In genomic region chr18:57030417-57030816, GRCh38 we compare ENCODE assay signal across 22 cellular contexts.
A peak's percentile ranks its signal among the peaks of the same experiment; 100 is the strongest.
DNase-seq lines count a peak whose midpoint lies in the region; ATAC-seq and TF ChIP-seq lines count a peak whose summit lies in the region.
"Had no signal": no experiment of that assay in that cellular context is flagged by ENCODE, and none has a peak within 500 bp of the region (broad histone marks: within the 10 kb centered on the region; RNA-seq: fewer than 3 reads in every experiment).

No MANE protein-coding gene starts in this region.

- POLR2A ChIA-PET in WTC11 (lab: Charles Lee), result no interaction called here

- H3K4me1 Mint-ChIP-seq in WTC11, result peaks cover 27% of the 10 kb centered on the region
- peaks cover 46% of the 10 kb centered on the region for H3K4me1 Mint-ChIP-seq in progenitor cell of endocrine pancreas (ENCODE audit: low read depth)
- H3K4me1 Mint-ChIP-seq: CD14-positive monocyte; CD4-positive, alpha-beta memory T cell; CD8-positive, alpha-beta memory T cell had no signal

- no peaks in the 10 kb centered on the region for H3K36me3 ChIP-seq in liver (ENCODE audit: control insufficient read depth in 4 of 4, insufficient read depth in 3 of 4, low read depth in 1 of 4, low read length in 3 of 4)
- peaks cover 5% of the 10 kb centered on the region for H3K36me3 ChIP-seq in osteoblast (ENCODE audit: insufficient read depth, low read length)
- H3K36me3 ChIP-seq: BE2C had no signal

- H3K9me3 Mint-ChIP-seq in WTC11 (no peaks in the 10 kb centered on the region), progenitor cell of endocrine pancreas (ENCODE audit: low read depth) (no peaks in the 10 kb centered on the region)
- H3K9me3 Mint-ChIP-seq: CD4-positive, CD25-positive, alpha-beta regulatory T cell had no signal

- H3K36me3 Mint-ChIP-seq in WTC11 (no peaks in the 10 kb centered on the region), progenitor cell of endocrine pancreas (ENCODE audit: insufficient read depth) (peaks cover 2% of the 10 kb centered on the region)

- no peak for DNase-seq in WTC11 (ENCODE audit: low spot score)
- no peak for DNase-seq in left lobe of liver (ENCODE audit: low spot score)
- DNase-seq in progenitor cell of endocrine pancreas (ENCODE audit: low spot score, unreplicated experiment), result no peak
- no peak for DNase-seq in NOMO-1 treated with DMSO at 0.1 percent for 48 hours (lab: John Stamatoyannopoulos, UW; ENCODE audit: unreplicated experiment)
- no peak for DNase-seq in T-helper 1 cell
- no peak for DNase-seq in osteoblast (ENCODE audit: insufficient read length, low spot score, missing footprints)
- DNase-seq: 8988T; C1 segment of cervical spinal cord; CD4-positive, alpha-beta memory T cell; CD4-positive, CD25-positive, alpha-beta regulatory T cell; CD8-positive, alpha-beta memory T cell; DMS 273 treated with DMSO at 0.1 percent for 48 hours; DMS79; DND-41; EL; GDM1 had no signal

- TF ChIP-seq CTCF in WTC11 (IDR thresholded peaks at IDR 0.05), result no peak
- no peak for TF ChIP-seq CTCF in liver (IDR thresholded peaks at IDR 0.05; ENCODE audit: low read depth, low read length, missing input control)
- TF ChIP-seq CTCF in progenitor cell of endocrine pancreas (IDR thresholded peaks at IDR 0.05; ENCODE audit: unreplicated experiment), result no peak
- TF ChIP-seq CTCF in osteoblast (IDR thresholded peaks at IDR 0.05; ENCODE audit: extremely low read depth, low read depth, low read length), result no peak

- peak; percentile 10 to 33 for TF ChIP-seq RAD21 in liver (IDR thresholded peaks at IDR 0.05)

- H3K4me3 ChIP-seq in liver (ENCODE audit: low read depth in 1 of 3, low read length in 3 of 3), result no peak overlapping the region
- no peak overlapping the region for H3K4me3 ChIP-seq in osteoblast (ENCODE audit: insufficient read depth, low read length)
- H3K4me3 ChIP-seq: BLaER1, GM12878 had no signal

- ATAC-seq in WTC11 (no peak), left lobe of liver (peak; percentile 77), GM21390 (IDR thresholded peaks at IDR 0.05; ENCODE audit: unreplicated experiment) (no peak)
- ATAC-seq: GM12878 had no signal

- H3K9ac ChIP-seq in liver (ENCODE audit: low read depth in 1 of 2, low read length in 2 of 2), result no peak overlapping the region
- H3K9ac ChIP-seq: BLaER1 had no signal

- H3K4me2 ChIP-seq in osteoblast (ENCODE audit: insufficient read depth, low read length), result no peak overlapping the region
- H3K4me2 ChIP-seq: BLaER1 had no signal

- no peak overlapping the region for H2AFZ ChIP-seq in osteoblast (ENCODE audit: low read length)

- no peaks in the 10 kb centered on the region for H4K20me1 ChIP-seq in osteoblast (ENCODE audit: insufficient read depth, low read length)
- H4K20me1 ChIP-seq: BLaER1 had no signal

- 50% methylated on average over 5 of the region's 5 CpGs for WGBS in liver

- no peaks in the 10 kb centered on the region for H3K79me2 ChIP-seq in osteoblast (ENCODE audit: insufficient read depth, low read length)

- H3K27me3 Mint-ChIP-seq in WTC11 (ENCODE audit: low read depth), result no peaks in the 10 kb centered on the region
- H3K27me3 Mint-ChIP-seq in progenitor cell of endocrine pancreas, result peaks cover 5% of the 10 kb centered on the region
- H3K27me3 Mint-ChIP-seq: CD4-positive, alpha-beta memory T cell; CD4-positive, CD25-positive, alpha-beta regulatory T cell; CD8-positive, alpha-beta memory T cell had no signal

- H3K9me3 ChIP-seq in liver (ENCODE audit: control insufficient read depth in 4 of 4, low read length in 3 of 4) (no peaks in the 10 kb centered on the region), osteoblast (ENCODE audit: low read depth, low read length) (no peaks in the 10 kb centered on the region)
- H3K9me3 ChIP-seq: BE2C, BLaER1 had no signal

- H3K27me3 ChIP-seq in liver (ENCODE audit: control insufficient read depth in 4 of 4, insufficient read depth in 4 of 4, low read length in 3 of 4) (no peaks in the 10 kb centered on the region), osteoblast (ENCODE audit: insufficient read depth, low read length) (no peaks in the 10 kb centered on the region)
- H3K27me3 ChIP-seq: BE2C, BLaER1 had no signal

- CTCF ChIA-PET in WTC11 (lab: Charles Lee), result interaction anchor here (1.0 to 1.2 kb wide), 7 partner anchors 11 to 241 kb away, joined by 3 to 6 read pairs (median 3); no protein-coding TSS in a partner anchor

- H3K27ac Mint-ChIP-seq in WTC11 (peak overlapping the region; percentile 86; the same call in 1 of the 2 replicates), progenitor cell of endocrine pancreas (peak overlapping the region; percentile 45)
- H3K27ac Mint-ChIP-seq: CD14-positive monocyte had no signal

- H3K4me3 Mint-ChIP-seq in WTC11 (no peak overlapping the region), progenitor cell of endocrine pancreas (ENCODE audit: low read depth) (no peak overlapping the region)
- H3K4me3 Mint-ChIP-seq: CD14-positive monocyte; CD4-positive, alpha-beta memory T cell; CD4-positive, CD25-positive, alpha-beta regulatory T cell; CD8-positive, alpha-beta memory T cell had no signal

- peaks cover 3 to 17% (median 8%) of the 10 kb centered on the region in 4 donors for H3K4me1 ChIP-seq in liver (ENCODE audit: control insufficient read depth in 4 of 4, insufficient read depth in 4 of 4, low read length in 3 of 4)
- H3K4me1 ChIP-seq in osteoblast (ENCODE audit: insufficient read depth, low read length), result peaks cover 5% of the 10 kb centered on the region
- H3K4me1 ChIP-seq: BE2C, BLaER1 had no signal

- no peak overlapping the region for H3K27ac ChIP-seq in liver (ENCODE audit: low read depth in 1 of 2, low read length in 2 of 2)
- H3K27ac ChIP-seq in osteoblast (ENCODE audit: low read depth, low read length), result no peak overlapping the region
- H3K27ac ChIP-seq: BLaER1 had no signal

TF ChIP-seq in WTC11, 78 proteins besides CTCF, POLR2A, EP300 and RAD21:
- TF ChIP-seq, protein P1, sequence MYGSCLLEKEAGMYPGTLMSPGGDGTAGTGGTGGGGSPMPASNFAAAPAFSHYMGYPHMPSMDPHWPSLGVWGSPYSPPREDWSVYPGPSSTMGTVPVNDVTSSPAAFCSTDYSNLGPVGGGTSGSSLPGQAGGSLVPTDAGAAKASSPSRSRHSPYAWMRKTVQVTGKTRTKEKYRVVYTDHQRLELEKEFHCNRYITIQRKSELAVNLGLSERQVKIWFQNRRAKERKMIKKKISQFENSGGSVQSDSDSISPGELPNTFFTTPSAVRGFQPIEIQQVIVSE (CRISPR knock-in tag; IDR thresholded peaks at IDR 0.05; ENCODE audit: borderline replicate concordance), result no peak
- TF ChIP-seq SMAD3 (CRISPR knock-in tag; IDR thresholded peaks at IDR 0.05; ENCODE audit: borderline replicate concordance), result no peak
- TF ChIP-seq ETV6 (CRISPR knock-in tag; IDR thresholded peaks at IDR 0.05), result no peak
- no peak for TF ChIP-seq TCF7 (CRISPR knock-in tag; IDR thresholded peaks at IDR 0.05; ENCODE audit: low read depth)
- no peak for TF ChIP-seq ZNF416 (CRISPR knock-in tag; IDR thresholded peaks at IDR 0.05)
TF ChIP-seq in WTC11: peak in this region for 0.

TF ChIP-seq in liver, 16 proteins besides CTCF, POLR2A, EP300 and RAD21:
- TF ChIP-seq NR2F2 (IDR thresholded peaks at IDR 0.05) (peak; percentile 54), GABPA (IDR thresholded peaks at IDR 0.05 in 1 of 2, conservative IDR thresholded peaks at IDR 0.05 in 1 of 2) (no peak), YY1 (IDR thresholded peaks at IDR 0.05) (no peak), SP1 (IDR thresholded peaks at IDR 0.05) (no peak), HNF4A (conservative IDR thresholded peaks at IDR 0.05) (peak in 1 of 2 donors; percentile 32), JUND (IDR thresholded peaks at IDR 0.05) (no peak), RXRA (IDR thresholded peaks at IDR 0.05) (peak; percentile 64 to 78), EGR1 (IDR thresholded peaks at IDR 0.05; ENCODE audit: low read depth in 2 of 2) (no peak)
- TF ChIP-seq, protein P2, sequence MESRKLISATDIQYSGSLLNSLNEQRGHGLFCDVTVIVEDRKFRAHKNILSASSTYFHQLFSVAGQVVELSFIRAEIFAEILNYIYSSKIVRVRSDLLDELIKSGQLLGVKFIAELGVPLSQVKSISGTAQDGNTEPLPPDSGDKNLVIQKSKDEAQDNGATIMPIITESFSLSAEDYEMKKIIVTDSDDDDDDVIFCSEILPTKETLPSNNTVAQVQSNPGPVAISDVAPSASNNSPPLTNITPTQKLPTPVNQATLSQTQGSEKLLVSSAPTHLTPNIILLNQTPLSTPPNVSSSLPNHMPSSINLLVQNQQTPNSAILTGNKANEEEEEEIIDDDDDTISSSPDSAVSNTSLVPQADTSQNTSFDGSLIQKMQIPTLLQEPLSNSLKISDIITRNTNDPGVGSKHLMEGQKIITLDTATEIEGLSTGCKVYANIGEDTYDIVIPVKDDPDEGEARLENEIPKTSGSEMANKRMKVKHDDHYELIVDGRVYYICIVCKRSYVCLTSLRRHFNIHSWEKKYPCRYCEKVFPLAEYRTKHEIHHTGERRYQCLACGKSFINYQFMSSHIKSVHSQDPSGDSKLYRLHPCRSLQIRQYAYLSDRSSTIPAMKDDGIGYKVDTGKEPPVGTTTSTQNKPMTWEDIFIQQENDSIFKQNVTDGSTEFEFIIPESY (IDR thresholded peaks at IDR 0.05), result no peak
- TF ChIP-seq, protein P3, sequence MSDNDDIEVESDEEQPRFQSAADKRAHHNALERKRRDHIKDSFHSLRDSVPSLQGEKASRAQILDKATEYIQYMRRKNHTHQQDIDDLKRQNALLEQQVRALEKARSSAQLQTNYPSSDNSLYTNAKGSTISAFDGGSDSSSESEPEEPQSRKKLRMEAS (IDR thresholded peaks at IDR 0.05), result no peak
